9 cellular contexts compared by ENCODE assay signal in the genomic region with DNA sequence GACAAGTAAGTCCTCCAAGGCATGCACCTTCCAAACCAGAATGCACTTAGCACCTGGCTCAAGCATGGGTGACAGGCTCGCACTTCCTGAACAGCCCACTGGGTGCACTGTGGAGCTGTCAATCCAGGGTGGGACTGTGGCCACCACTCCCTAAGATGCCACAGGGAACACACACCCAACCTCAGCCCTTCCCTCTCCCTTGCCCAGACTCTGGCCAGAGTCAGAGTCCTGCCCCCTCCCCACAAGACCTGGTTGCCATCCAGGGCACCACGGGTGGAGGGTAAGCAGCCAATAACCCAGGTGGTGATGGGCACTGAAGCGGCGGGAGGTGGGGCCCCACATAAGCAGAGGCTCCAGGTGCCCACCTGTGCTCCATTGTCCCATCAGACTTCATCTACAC.
A peak's percentile ranks its signal among the peaks of the same experiment; 100 is the strongest.
DNase-seq lines count a peak whose midpoint lies in the region; ATAC-seq and TF ChIP-seq lines count a peak whose summit lies in the region.
"Had no signal": no experiment of that assay in that cellular context is flagged by ENCODE, and none has a peak within 500 bp of the region (broad histone marks: within the 10 kb centered on the region; RNA-seq: fewer than 3 reads in every experiment).

No MANE protein-coding gene starts in this region.

- DNase-seq in activated CD4-positive, alpha-beta T cell treated with anti-CD3 and anti-CD28 coated beads, Interleukin-2, amount 50 U/mL, for 48 hours, result peak; percentile 12 to 17
- no peak for DNase-seq in activated CD4-positive, alpha-beta T cell treated with anti-CD3 and anti-CD28 coated beads, Interleukin-2, amount 10 ng/mL, durations not matched to agents 24 days and 14 days
- no peak for DNase-seq in RWPE2 (ENCODE audit: low spot score)
- peak; percentile 57 for DNase-seq in mesendoderm
- DNase-seq in dorsolateral prefrontal cortex, result no peak
- no peak for DNase-seq in cerebellar cortex (ENCODE audit: low spot score)
- DNase-seq in activated effector memory CD4-positive, alpha-beta T cell treated with Interleukin-2 at 50 U/mL for 16 hours, result no peak

- no peak overlapping the region for H3K18ac ChIP-seq in mesendoderm (ENCODE audit: low read length)

- H2AK5ac ChIP-seq in mesendoderm (ENCODE audit: low read length), result no peak overlapping the region

- H3K9me3 ChIP-seq in RWPE2 (ENCODE audit: severe bottlenecking), result no peaks in the 10 kb centered on the region

- H2BK120ac ChIP-seq in mesendoderm (ENCODE audit: low read depth, low read length), result no peak overlapping the region

- H3K36me3 ChIP-seq in RWPE2 (ENCODE audit: low read depth) (no peaks in the 10 kb centered on the region), mesendoderm (ENCODE audit: control insufficient read depth, insufficient read depth, low read length) (no peaks in the 10 kb centered on the region)

- H3K36me3 Mint-ChIP-seq in activated CD4-positive, alpha-beta T cell treated with anti-CD3 and anti-CD28 coated beads, Interleukin-2, amount 10 ng/mL, durations not matched to agents 24 days and 14 days (ENCODE audit: low read depth), result no peaks in the 10 kb centered on the region

- H3K27ac ChIP-seq in RWPE2 (ENCODE audit: poor library complexity, severe bottlenecking) (no peak overlapping the region), mesendoderm (ENCODE audit: low read depth, low read length) (no peak overlapping the region), dorsolateral prefrontal cortex (no peak overlapping the region)

- no peaks in the 10 kb centered on the region for H3K4me1 Mint-ChIP-seq in activated CD4-positive, alpha-beta T cell treated with anti-CD3 and anti-CD28 coated beads, Interleukin-2, amount 10 ng/mL, durations not matched to agents 24 days and 14 days

- no peaks in the 10 kb centered on the region for H3K9me3 Mint-ChIP-seq in activated CD4-positive, alpha-beta T cell treated with anti-CD3 and anti-CD28 coated beads, Interleukin-2, amount 10 ng/mL, durations not matched to agents 24 days and 14 days
- H3K9me3 Mint-ChIP-seq: activated T-cell treated with anti-CD3 and anti-CD28 coated beads, Interleukin-2, amount 50 U/mL, for 72 hours had no signal

- no peaks in the 10 kb centered on the region for H3K79me2 ChIP-seq in mesendoderm (ENCODE audit: control insufficient read depth, insufficient read depth, low read length)

- H3K4me1 ChIP-seq in RWPE2 (ENCODE audit: insufficient read depth, poor library complexity, severe bottlenecking) (peaks cover 19% of the 10 kb centered on the region), mesendoderm (ENCODE audit: control insufficient read depth, low read depth, low read length) (no peaks in the 10 kb centered on the region)

- ATAC-seq in HG02884 (IDR thresholded peaks at IDR 0.05; ENCODE audit: unreplicated experiment) (peak; percentile 94), RWPE2 (ENCODE audit: low read depth) (no peak)
- ATAC-seq: activated T-cell treated with anti-CD3 and anti-CD28 coated beads, Interleukin-2, amount 50 U/mL, for 72 hours had no signal

- H3K4me3 ChIP-seq in RWPE2 (ENCODE audit: severe bottlenecking), result no peak overlapping the region
- no peak overlapping the region for H3K4me3 ChIP-seq in mesendoderm (ENCODE audit: low read length)
- H3K4me3 ChIP-seq in dorsolateral prefrontal cortex, result no peak overlapping the region

- no peak overlapping the region for H4K5ac ChIP-seq in mesendoderm (ENCODE audit: low read length)

- H3K23ac ChIP-seq in mesendoderm (ENCODE audit: low read length), result no peak overlapping the region

- no peak overlapping the region for H3K4me3 Mint-ChIP-seq in activated CD4-positive, alpha-beta T cell treated with anti-CD3 and anti-CD28 coated beads, Interleukin-2, amount 10 ng/mL, durations not matched to agents 24 days and 14 days
- H3K4me3 Mint-ChIP-seq: activated T-cell treated with anti-CD3 and anti-CD28 coated beads, Interleukin-2, amount 50 U/mL, for 72 hours had no signal

- no peak overlapping the region for H3K56ac ChIP-seq in mesendoderm (ENCODE audit: low read length)

- no peak overlapping the region for H3K4ac ChIP-seq in mesendoderm (ENCODE audit: low read depth, low read length)

- H3K27me3 ChIP-seq in RWPE2 (ENCODE audit: insufficient read depth, poor library complexity, severe bottlenecking), result no peaks in the 10 kb centered on the region
- H3K27me3 ChIP-seq in mesendoderm (ENCODE audit: insufficient read depth, low read length, poor library complexity), result no peaks in the 10 kb centered on the region
- H3K27me3 ChIP-seq in dorsolateral prefrontal cortex, result no peaks in the 10 kb centered on the region

- no peak overlapping the region for H3K4me2 ChIP-seq in mesendoderm (ENCODE audit: low read length)

- no peak overlapping the region for H3K9ac ChIP-seq in mesendoderm (ENCODE audit: low read length)

- no peak overlapping the region for H4K8ac ChIP-seq in mesendoderm (ENCODE audit: low read depth, low read length)

- no peak overlapping the region for H2BK15ac ChIP-seq in mesendoderm (replicated peaks; ENCODE audit: low read depth)

- H3K27me3 Mint-ChIP-seq in activated CD4-positive, alpha-beta T cell treated with anti-CD3 and anti-CD28 coated beads, Interleukin-2, amount 10 ng/mL, durations not matched to agents 24 days and 14 days, result no peaks in the 10 kb centered on the region

- no peak overlapping the region for H3K27ac Mint-ChIP-seq in activated CD4-positive, alpha-beta T cell treated with anti-CD3 and anti-CD28 coated beads, Interleukin-2, amount 10 ng/mL, durations not matched to agents 24 days and 14 days
- H3K27ac Mint-ChIP-seq: activated T-cell treated with anti-CD3 and anti-CD28 coated beads, Interleukin-2, amount 50 U/mL, for 72 hours had no signal

- peak; percentile 29 for TF ChIP-seq CTCF in RWPE2 (IDR thresholded peaks at IDR 0.05; ENCODE audit: poor library complexity, severe bottlenecking)
- no peak for TF ChIP-seq CTCF in dorsolateral prefrontal cortex (IDR thresholded peaks at IDR 0.05 in 54 of 56, conservative IDR thresholded peaks at IDR 0.05 in 2 of 56; ENCODE audit: low read depth in 1 of 56, partially characterized antibody in 56 of 56)

- no peaks in the 10 kb centered on the region for H3K79me1 ChIP-seq in mesendoderm (ENCODE audit: low read length)

- WGBS in mesendoderm (ENCODE audit: extremely low coverage, insufficient coverage, low lambda C conversion rate), result no CpG with 5 or more reads among the region's 4 CpGs

- H2BK5ac ChIP-seq in mesendoderm (ENCODE audit: low read length), result no peak overlapping the region

- intact Hi-C loops in activated CD4-positive, alpha-beta T cell treated with anti-CD3 and anti-CD28 coated beads, Interleukin-2, amount 10 ng/mL, durations not matched to agents 24 days and 14 days (cut with micrococcal nuclease), result no loop called here
- intact Hi-C loops in dorsolateral prefrontal cortex (cut with DNase I), result no loop called here

Comparison
In these comparisons a context has a peak if more than half of its experiments do, and no peak if none do; other contexts are left out.
1. DNase-seq: peak in activated CD4-positive, alpha-beta T cell treated with anti-CD3 and anti-CD28 coated beads, Interleukin-2, amount 50 U/mL, for 48 hours (2 of 2) and mesendoderm (single experiment); none in activated CD4-positive, alpha-beta T cell treated with anti-CD3 and anti-CD28 coated beads, Interleukin-2, amount 10 ng/mL, durations not matched to agents 24 days and 14 days (single experiment), RWPE2 (single experiment), dorsolateral prefrontal cortex (0 of 10), cerebellar cortex (single experiment) and activated effector memory CD4-positive, alpha-beta T cell treated with Interleukin-2 at 50 U/mL for 16 hours (single experiment).